8 cellular contexts compared by ENCODE assay signal in genomic region chr11:69055598-69056516, GRCh38.
A peak's percentile ranks its signal among the peaks of the same experiment; 100 is the strongest.
DNase-seq lines count a peak whose midpoint lies in the region; ATAC-seq and TF ChIP-seq lines count a peak whose summit lies in the region.

No MANE protein-coding gene starts in this region.

- TF ChIP-seq POLR2A in NB4 (IDR thresholded peaks at IDR 0.05; ENCODE audit: extremely low read depth, insufficient read length) = no peak

- peak; percentile 97 for DNase-seq in NB4 (ENCODE audit: low read depth)
- DNase-seq in hypothalamus (lab: John Stamatoyannopoulos, UW) = peak in 40 of 51 donors; percentile 5 to 70 (median 40)
- DNase-seq in NCI-H524 treated with DMSO at 0.1 percent for 48 hours (lab: John Stamatoyannopoulos, UW) = no peak
- no peak for DNase-seq in D341Med (ENCODE audit: low spot score)
- DNase-seq in COR-L47 (lab: John Stamatoyannopoulos, UW) = no peak
- no peak for DNase-seq in activated CD4-positive, alpha-beta T cell treated with anti-CD3 and anti-CD28 coated beads, Interleukin-2, amount 50 U/mL, for 1 hour

- peak overlapping the region; percentile 16 for H3K4me3 ChIP-seq in NB4 (ENCODE audit: low read depth, low read length)

- ATAC-seq in GM18861 (IDR thresholded peaks at IDR 0.05; ENCODE audit: unreplicated experiment) = peak; percentile 76
- peak; percentile 72 for ATAC-seq in HG02588 (IDR thresholded peaks at IDR 0.05; ENCODE audit: unreplicated experiment)

- TF ChIP-seq CTCF in NB4 (IDR thresholded peaks at IDR 0.05; ENCODE audit: low read depth, low read length) = no peak

Comparison
In these comparisons a context has a peak if more than half of its experiments do, and no peak if none do; other contexts are left out.
1. DNase-seq: peak in NB4 (single experiment) and hypothalamus (40 of 51); none in NCI-H524 treated with DMSO at 0.1 percent for 48 hours (single experiment), D341Med (single experiment), COR-L47 (single experiment) and activated CD4-positive, alpha-beta T cell treated with anti-CD3 and anti-CD28 coated beads, Interleukin-2, amount 50 U/mL, for 1 hour (single experiment).